ENCODE assay signal across 26 cellular contexts in the genomic region with DNA sequence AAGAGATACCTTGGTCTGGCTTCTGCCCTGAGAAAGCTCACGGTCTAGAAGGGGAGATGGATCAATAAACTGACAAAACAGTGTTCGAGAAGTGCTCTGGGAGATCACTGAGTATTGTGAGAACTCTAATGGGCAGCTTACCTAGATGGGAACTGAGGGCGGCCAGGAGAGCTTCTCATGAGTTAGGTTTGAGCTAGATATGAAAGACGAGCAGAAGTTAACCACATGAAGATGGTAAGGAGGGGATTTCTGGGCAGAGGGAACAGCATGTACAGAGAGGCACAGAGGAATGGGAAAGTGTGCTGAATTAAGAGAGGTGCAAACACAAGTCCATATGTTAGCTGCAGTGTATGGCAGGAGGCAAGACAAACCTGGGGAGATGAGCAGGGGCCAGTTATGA. TPM values are rescaled to one million over a fixed set of nuclear protein-coding genes. Genes with fewer than 3 reads are reported as not detected.
A peak's percentile ranks its signal among the peaks of the same experiment; 100 is the strongest.
DNase-seq lines count a peak whose midpoint lies in the region; ATAC-seq, FAIRE-seq and TF ChIP-seq lines count a peak whose summit lies in the region.
"Had no signal": no experiment of that assay in that cellular context is flagged by ENCODE, and none has a peak within 500 bp of the region (broad histone marks: within the 10 kb centered on the region; RNA-seq: fewer than 3 reads in every experiment).

No MANE protein-coding gene starts in this region.

- CTCF ChIA-PET in naive thymus-derived CD4-positive, alpha-beta T cell (lab: Charles Lee): no interaction called here

- peak overlapping the region; percentile 76 to 80 for H3K27ac Mint-ChIP-seq in natural killer cell treated with Interleukin-12 subunit alpha and Interleukin-12 subunit beta and Interleukin-15 and Interleukin-18, amount 100 ng/mL, for 72 hours
- H3K27ac Mint-ChIP-seq in natural killer cell: peak overlapping the region in 1 of 2 donors; percentile 32
- H3K27ac Mint-ChIP-seq in activated T-helper 17 cell treated with anti-CD3 and anti-CD28 coated beads, Interleukin-2, amount 50 U/mL, for 72 hours: peak overlapping the region; percentile 11
- H3K27ac Mint-ChIP-seq in naive thymus-derived CD4-positive, alpha-beta T cell: peak overlapping the region in 3 of 9 donors; percentile 2 to 54 (median 22)
- H3K27ac Mint-ChIP-seq: B cell; CD4-positive, alpha-beta T cell had no signal

- no peak overlapping the region for H3K4me3 ChIP-seq in naive thymus-derived CD4-positive, alpha-beta T cell (ENCODE audit: low read length)

- no peak for FAIRE-seq in frontal cortex (lab: Jason Lieb, UNC)
- FAIRE-seq: A204.1, GM18507, HTR-8/SVneo had no signal

- H3K4me1 ChIP-seq in naive thymus-derived CD4-positive, alpha-beta T cell (ENCODE audit: control insufficient read depth in 2 of 2, insufficient read depth in 2 of 2, low read length in 2 of 2): peaks cover 5 to 19% of the 10 kb centered on the region in 2 donors

- H3K27me3 Mint-ChIP-seq in natural killer cell treated with Interleukin-12 subunit alpha and Interleukin-12 subunit beta and Interleukin-15 and Interleukin-18, amount 100 ng/mL, for 72 hours: no peaks in the 10 kb centered on the region
- H3K27me3 Mint-ChIP-seq in natural killer cell (ENCODE audit: low read depth in 2 of 2): no peaks in the 10 kb centered on the region
- no peaks in the 10 kb centered on the region for H3K27me3 Mint-ChIP-seq in activated T-helper 17 cell treated with anti-CD3 and anti-CD28 coated beads, Interleukin-2, amount 50 U/mL, for 72 hours
- no peaks in the 10 kb centered on the region for H3K27me3 Mint-ChIP-seq in naive thymus-derived CD4-positive, alpha-beta T cell
- H3K27me3 Mint-ChIP-seq: B cell; CD4-positive, alpha-beta T cell had no signal

- no peaks in the 10 kb centered on the region for H3K9me3 Mint-ChIP-seq in natural killer cell treated with Interleukin-12 subunit alpha and Interleukin-12 subunit beta and Interleukin-15 and Interleukin-18, amount 100 ng/mL, for 72 hours
- H3K9me3 Mint-ChIP-seq in natural killer cell: peaks cover 0 to 3% of the 10 kb centered on the region in 2 donors
- peaks cover 4% of the 10 kb centered on the region for H3K9me3 Mint-ChIP-seq in activated T-helper 17 cell treated with anti-CD3 and anti-CD28 coated beads, Interleukin-2, amount 50 U/mL, for 72 hours
- H3K9me3 Mint-ChIP-seq in naive thymus-derived CD4-positive, alpha-beta T cell: peaks cover 0 to 12% (median 1%) of the 10 kb centered on the region in 11 donors

- DNase-seq in natural killer cell treated with Interleukin-12 subunit alpha and Interleukin-12 subunit beta and Interleukin-15 and Interleukin-18, amount 100 ng/mL, for 72 hours (ENCODE audit: low spot score): no peak
- DNase-seq in natural killer cell (no peak), frontal cortex (ENCODE audit: low spot score in 2 of 2) (no peak)
- DNase-seq in naive thymus-derived CD4-positive, alpha-beta T cell: no peak
- DNase-seq in stimulated activated CD4-positive, alpha-beta T cell treated with anti-CD3 and anti-CD28 coated beads, Interleukin-4, amount 100 ng/mL, for 4 hours: no peak
- DNase-seq in activated T-cell treated with anti-CD3 and anti-CD28 coated beads, Interleukin-2, amount 50 U/mL, for 1 hour: no peak
- DNase-seq: CD4-positive, alpha-beta T cell; DMS153; GOT3; HCEC 1CT; KG1; NCI-H1092 treated with DMSO at 0.1 percent for 48 hours; NCI-H146; NCI-H2029 treated with DMSO at 0.1 percent for 48 hours; NCI-H2171; NCI-H345; NCI-H524; NCI-H82; SIG-M5; SK-N-SH had no signal

- no peak for ATAC-seq in natural killer cell treated with Interleukin-12 subunit alpha and Interleukin-12 subunit beta and Interleukin-15 and Interleukin-18, amount 100 ng/mL, for 72 hours
- ATAC-seq in natural killer cell: no peak
- no peak for ATAC-seq in activated T-helper 17 cell treated with anti-CD3 and anti-CD28 coated beads, Interleukin-2, amount 50 U/mL, for 72 hours (replicated peaks)
- peak; percentile 18 for ATAC-seq in naive thymus-derived CD4-positive, alpha-beta T cell
- ATAC-seq: Panc1 had no signal

- peak overlapping the region; percentile 60 for H3K4me3 Mint-ChIP-seq in natural killer cell treated with Interleukin-12 subunit alpha and Interleukin-12 subunit beta and Interleukin-15 and Interleukin-18, amount 100 ng/mL, for 72 hours
- H3K4me3 Mint-ChIP-seq in natural killer cell: no peak overlapping the region
- H3K4me3 Mint-ChIP-seq in activated T-helper 17 cell treated with anti-CD3 and anti-CD28 coated beads, Interleukin-2, amount 50 U/mL, for 72 hours: no peak overlapping the region
- peak overlapping the region in 1 of 10 donors; percentile 28 for H3K4me3 Mint-ChIP-seq in naive thymus-derived CD4-positive, alpha-beta T cell
- H3K4me3 Mint-ChIP-seq: B cell; CD4-positive, alpha-beta T cell had no signal

- H3K27me3 ChIP-seq in naive thymus-derived CD4-positive, alpha-beta T cell (ENCODE audit: control insufficient read depth in 2 of 2, insufficient read depth in 2 of 2, low read length in 2 of 2): no peaks in the 10 kb centered on the region

- intact Hi-C loops in natural killer cell (cut with micrococcal nuclease): no loop called here
- intact Hi-C loops in naive thymus-derived CD4-positive, alpha-beta T cell (cut with micrococcal nuclease): no loop called here

- peaks cover 0 to 4% (median 0%) of the 10 kb centered on the region in 3 experiments for H3K36me3 ChIP-seq in naive thymus-derived CD4-positive, alpha-beta T cell (ENCODE audit: control insufficient read depth in 2 of 3, insufficient read depth in 3 of 3, low read length in 3 of 3)

- POLR2A ChIA-PET in naive thymus-derived CD4-positive, alpha-beta T cell (lab: Charles Lee): interaction anchor here (1.1 kb wide), 1 partner anchor 13 kb away, joined by 4 read pairs; no protein-coding TSS in a partner anchor

- H3K9me3 ChIP-seq in naive thymus-derived CD4-positive, alpha-beta T cell (ENCODE audit: control insufficient read depth in 2 of 3, low read length in 3 of 3): no peaks in the 10 kb centered on the region

- H3K4me1 Mint-ChIP-seq in natural killer cell treated with Interleukin-12 subunit alpha and Interleukin-12 subunit beta and Interleukin-15 and Interleukin-18, amount 100 ng/mL, for 72 hours (ENCODE audit: low read depth in 2 of 2): peaks cover 62 to 65% of the 10 kb centered on the region in 2 donors
- H3K4me1 Mint-ChIP-seq in natural killer cell: peaks cover 64 to 66% of the 10 kb centered on the region in 2 donors
- H3K4me1 Mint-ChIP-seq in activated T-helper 17 cell treated with anti-CD3 and anti-CD28 coated beads, Interleukin-2, amount 50 U/mL, for 72 hours: peaks cover 37% of the 10 kb centered on the region
- peaks cover 34 to 83% (median 57%) of the 10 kb centered on the region in 7 donors for H3K4me1 Mint-ChIP-seq in naive thymus-derived CD4-positive, alpha-beta T cell

- no peak for TF ChIP-seq CTCF in natural killer cell (IDR thresholded peaks at IDR 0.05)

- no peak overlapping the region for H3K27ac ChIP-seq in naive thymus-derived CD4-positive, alpha-beta T cell (ENCODE audit: low read depth, low read length)

- H3K36me3 Mint-ChIP-seq in natural killer cell treated with Interleukin-12 subunit alpha and Interleukin-12 subunit beta and Interleukin-15 and Interleukin-18, amount 100 ng/mL, for 72 hours: peaks cover 13% of the 10 kb centered on the region
- no peaks in the 10 kb centered on the region for H3K36me3 Mint-ChIP-seq in natural killer cell
- H3K36me3 Mint-ChIP-seq in activated T-helper 17 cell treated with anti-CD3 and anti-CD28 coated beads, Interleukin-2, amount 50 U/mL, for 72 hours (ENCODE audit: low read depth): peaks cover 30% of the 10 kb centered on the region
- peaks cover 9 to 34% (median 28%) of the 10 kb centered on the region in 5 donors for H3K36me3 Mint-ChIP-seq in naive thymus-derived CD4-positive, alpha-beta T cell

RNA-seq across cellular contexts. Expression of gene ZFAND3, which starts 11.9 kb away (rescaled TPM):
- 100 to 1,000 TPM in 1 of 2 donors, 10 to 100 TPM in 1; 51.0 to 100 TPM for total RNA-seq in natural killer cell treated with Interleukin-12 subunit alpha and Interleukin-12 subunit beta and Interleukin-15 and Interleukin-18, amount 100 ng/mL, for 72 hours
- total RNA-seq in natural killer cell (10 to 100 TPM; 87.7 to 97.4 (median 90.1) TPM), frontal cortex (21.2 TPM)
- 10 to 100 TPM; 26.1 to 32.0 TPM for total RNA-seq in activated T-helper 17 cell treated with anti-CD3 and anti-CD28 coated beads, Interleukin-2, amount 50 U/mL, for 72 hours
- total RNA-seq in naive thymus-derived CD4-positive, alpha-beta T cell: 10 to 100 TPM; 31.7 to 55.0 (median 42.5) TPM
- 1 to 10 TPM; 3.5 to 4.4 TPM for polyA plus RNA-seq in naive thymus-derived CD4-positive, alpha-beta T cell
